7 cellular contexts compared by ENCODE assay signal in genomic region chr15:48177875-48178611, GRCh38. TPM values are rescaled to one million over a fixed set of nuclear protein-coding genes. Genes with fewer than 3 reads are reported as not detected.
DNase-seq lines count a peak whose midpoint lies in the region; ATAC-seq and TF ChIP-seq lines count a peak whose summit lies in the region.

A gene with protein sequence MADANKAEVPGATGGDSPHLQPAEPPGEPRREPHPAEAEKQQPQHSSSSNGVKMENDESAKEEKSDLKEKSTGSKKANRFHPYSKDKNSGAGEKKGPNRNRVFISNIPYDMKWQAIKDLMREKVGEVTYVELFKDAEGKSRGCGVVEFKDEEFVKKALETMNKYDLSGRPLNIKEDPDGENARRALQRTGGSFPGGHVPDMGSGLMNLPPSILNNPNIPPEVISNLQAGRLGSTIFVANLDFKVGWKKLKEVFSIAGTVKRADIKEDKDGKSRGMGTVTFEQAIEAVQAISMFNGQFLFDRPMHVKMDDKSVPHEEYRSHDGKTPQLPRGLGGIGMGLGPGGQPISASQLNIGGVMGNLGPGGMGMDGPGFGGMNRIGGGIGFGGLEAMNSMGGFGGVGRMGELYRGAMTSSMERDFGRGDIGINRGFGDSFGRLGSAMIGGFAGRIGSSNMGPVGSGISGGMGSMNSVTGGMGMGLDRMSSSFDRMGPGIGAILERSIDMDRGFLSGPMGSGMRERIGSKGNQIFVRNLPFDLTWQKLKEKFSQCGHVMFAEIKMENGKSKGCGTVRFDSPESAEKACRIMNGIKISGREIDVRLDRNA (minus strand): TSS chr15:48178295. CDS start chr15:48178237, 58 bp downstream.

- peak within 1 kb of the TSS; percentile 79 for H3K27ac Mint-ChIP-seq in activated CD4-positive, alpha-beta memory T cell treated with anti-CD3 and anti-CD28 coated beads for 36 hours

- peaks cover 6% of the 10 kb centered on the region for H3K27me3 Mint-ChIP-seq in activated CD4-positive, alpha-beta memory T cell treated with anti-CD3 and anti-CD28 coated beads for 36 hours

- peak within 1 kb of the TSS; percentile 84 for H3K4me3 Mint-ChIP-seq in activated CD4-positive, alpha-beta memory T cell treated with anti-CD3 and anti-CD28 coated beads for 36 hours

- H3K27me3 ChIP-seq in ectodermal cell (ENCODE audit: control insufficient read depth, insufficient read depth, low read length, poor library complexity, severe bottlenecking) = no peaks in the 10 kb centered on the region

- H3K36me3 ChIP-seq in ectodermal cell (ENCODE audit: control insufficient read depth, insufficient read depth, low read length) = no peaks in the 10 kb centered on the region

- H3K27ac ChIP-seq in ectodermal cell (ENCODE audit: insufficient read depth, low read depth, low read length, poor library complexity, severe bottlenecking) = peak within 1 kb of the TSS; percentile 82

- TF ChIP-seq POLR2A in GM18526 (IDR thresholded peaks at IDR 0.05; ENCODE audit: extremely low read depth, insufficient read length) (peak; percentile 60), lower leg skin (IDR thresholded peaks at IDR 0.05) (no peak)

- intact Hi-C loops in activated CD4-positive, alpha-beta memory T cell treated with anti-CD3 and anti-CD28 coated beads for 36 hours (cut with micrococcal nuclease) = loop anchor here (2.0 kb wide), 1 partner anchor 153 kb away; the partner anchor contains the start of gene DUT
- intact Hi-C loops in lower leg skin (cut with DNase I; ENCODE audit: low total_unique reads) = no loop called here

- no peaks in the 10 kb centered on the region for H3K9me3 Mint-ChIP-seq in activated CD4-positive, alpha-beta memory T cell treated with anti-CD3 and anti-CD28 coated beads for 36 hours

- CTCF ChIA-PET in activated CD4-positive, alpha-beta memory T cell treated with anti-CD3 and anti-CD28 coated beads for 36 hours (lab: Charles Lee) = no interaction called here

- no peaks in the 10 kb centered on the region for H3K9me3 ChIP-seq in ectodermal cell (ENCODE audit: control insufficient read depth, low read length)

- peaks cover 22% of the 10 kb centered on the region for H3K4me1 Mint-ChIP-seq in activated CD4-positive, alpha-beta memory T cell treated with anti-CD3 and anti-CD28 coated beads for 36 hours (ENCODE audit: low read depth)

- DNase-seq in NCI-H2227 (lab: John Stamatoyannopoulos, UW; ENCODE audit: unreplicated experiment) (peak; percentile 93), lower leg skin (ENCODE audit: low spot score in 2 of 2) (peak in 1 of 2 donors; percentile 87)
- peak; percentile 82 for DNase-seq in activated CD4-positive, alpha-beta memory T cell treated with anti-CD3 and anti-CD28 coated beads for 36 hours
- peak; percentile 63 to 69 for DNase-seq in stimulated activated CD4-positive, alpha-beta T cell treated with anti-CD3 and anti-CD28 coated beads, Interleukin-4, amount 100 ng/mL, for 4 hours

- POLR2A ChIA-PET in activated CD4-positive, alpha-beta memory T cell treated with anti-CD3 and anti-CD28 coated beads for 36 hours (lab: Charles Lee) = interaction anchor here (0.7 to 1.0 kb wide), 2 partner anchors 46 to 154 kb away, joined by 3 read pairs; no protein-coding TSS in a partner anchor

- WGBS in ectodermal cell, 2 experiments = 1% methylated on average over 66 of the region's 66 CpGs
- 7 to 10% methylated on average over 10 to 13 of the region's 66 CpGs for WGBS in lower leg skin, 2 donors

- H3K4me1 ChIP-seq in ectodermal cell (ENCODE audit: control insufficient read depth, insufficient read depth, low read length) = peaks cover 12% of the 10 kb centered on the region

- TF ChIP-seq CTCF in lower leg skin (IDR thresholded peaks at IDR 0.05) = no peak

- peak; percentile 88 for ATAC-seq in HG03025 (IDR thresholded peaks at IDR 0.05; ENCODE audit: low FRiP score, unreplicated experiment)

- peaks cover 7% of the 10 kb centered on the region for H3K36me3 Mint-ChIP-seq in activated CD4-positive, alpha-beta memory T cell treated with anti-CD3 and anti-CD28 coated beads for 36 hours

- H3K4me3 ChIP-seq in ectodermal cell (ENCODE audit: insufficient read depth, low read depth, low read length) = peak within 1 kb of the TSS; percentile 57
- peak within 1 kb of the TSS; percentile 18 for H3K4me3 ChIP-seq in lower leg skin (ENCODE audit: low read depth, poor library complexity, severe bottlenecking)

RNA-seq across cellular contexts. Expression of the gene that starts here (rescaled TPM):
- total RNA-seq in activated CD4-positive, alpha-beta memory T cell treated with anti-CD3 and anti-CD28 coated beads for 36 hours = 10 to 100 TPM; 21.9 to 24.7 TPM
- 130 TPM for polyA plus RNA-seq in ectodermal cell (2013, experiment 1 of 4)
- 148 TPM for polyA plus RNA-seq in ectodermal cell (2013, experiment 2 of 4)
- 91.5 TPM for polyA plus RNA-seq in ectodermal cell (2013, experiment 3 of 4)
- polyA plus RNA-seq in ectodermal cell (2013, experiment 4 of 4) = 107 TPM
- 1 to 10 TPM; 2.0 to 4.3 (median 2.5) TPM for total RNA-seq in lower leg skin

Comparison
In these comparisons a context has a peak if more than half of its experiments do, and no peak if none do; other contexts are left out.
1. RNA of the gene that starts here (total RNA-seq): 21.9 to 24.7 TPM in activated CD4-positive, alpha-beta memory T cell treated with anti-CD3 and anti-CD28 coated beads for 36 hours; 2.0 to 4.3 TPM in lower leg skin; every median in the first group is over 4 times any median in the second.